Comparison of ENCODE assay signal across 17 cellular contexts in the genomic region with DNA sequence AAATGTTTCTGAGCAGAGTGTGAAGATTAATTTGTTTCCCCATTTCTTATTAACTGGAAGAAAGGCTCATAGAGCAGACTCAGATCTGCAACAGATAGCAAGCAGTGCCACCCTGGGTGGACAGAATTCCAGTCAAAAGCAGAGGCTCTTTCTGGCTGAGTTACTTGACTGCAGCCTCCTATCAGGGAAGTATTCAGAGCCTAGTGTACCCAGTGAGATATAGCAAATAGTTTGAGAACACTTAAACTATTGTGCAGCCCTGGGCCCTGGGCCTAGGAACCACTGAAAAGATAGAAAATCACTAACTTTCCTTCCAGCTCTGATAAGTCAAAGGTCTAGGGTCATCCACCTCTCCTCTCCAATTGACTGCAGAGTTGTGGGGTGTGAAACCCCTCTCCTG. TPM values are rescaled to one million over a fixed set of nuclear protein-coding genes. Genes with fewer than 3 reads are reported as not detected.
DNase-seq lines count a peak whose midpoint lies in the region; ATAC-seq and TF ChIP-seq lines count a peak whose summit lies in the region.
"Had no signal": no experiment of that assay in that cellular context is flagged by ENCODE, and none has a peak within 500 bp of the region (broad histone marks: within the 10 kb centered on the region; RNA-seq: fewer than 3 reads in every experiment).

No MANE protein-coding gene starts in this region.

- H3K36me3 Mint-ChIP-seq in Calu3 (ENCODE audit: insufficient read depth, unreplicated experiment): peaks cover 4% of the 10 kb centered on the region

- peaks cover 26% of the 10 kb centered on the region for H3K4me1 Mint-ChIP-seq in Calu3 (ENCODE audit: low read depth, unreplicated experiment)

- no peak overlapping the region for H3K4me3 Mint-ChIP-seq in Calu3 (ENCODE audit: low read depth, unreplicated experiment)
- H3K4me3 Mint-ChIP-seq: CD4-positive, alpha-beta T cell; GM23338; H9 had no signal

- BruUV-seq in Calu3 (replicated peaks; lab: Mats Ljungman, UMichigan): no TSS peak

- TF ChIP-seq CTCF in coronary artery (IDR thresholded peaks at IDR 0.05): no peak
- no peak for TF ChIP-seq CTCF in upper lobe of right lung (IDR thresholded peaks at IDR 0.05)
- TF ChIP-seq CTCF in Calu3 (IDR thresholded peaks at IDR 0.05; ENCODE audit: unreplicated experiment): no peak

- H3K9me3 Mint-ChIP-seq in Calu3 (ENCODE audit: low read depth, unreplicated experiment): no peaks in the 10 kb centered on the region
- H3K9me3 Mint-ChIP-seq: CD4-positive, alpha-beta T cell; GM23338; H9 had no signal

- H3K27me3 Mint-ChIP-seq in Calu3 (ENCODE audit: unreplicated experiment): no peaks in the 10 kb centered on the region
- H3K27me3 Mint-ChIP-seq: CD4-positive, alpha-beta T cell had no signal

- no peaks in the 10 kb centered on the region for H3K9me3 ChIP-seq in right cardiac atrium (ENCODE audit: control insufficient read depth, low read length)
- no peaks in the 10 kb centered on the region for H3K9me3 ChIP-seq in mucosa of stomach (ENCODE audit: control insufficient read depth, low read length)
- no peaks in the 10 kb centered on the region for H3K9me3 ChIP-seq in upper lobe of right lung
- H3K9me3 ChIP-seq: BLaER1 treated with 17β-estradiol and CSF1 and Interleukin-3, amounts not matched to agents 10 nM and 100 nM had no signal

- H3K9ac ChIP-seq in mucosa of stomach (ENCODE audit: low read length): peak overlapping the region; percentile 7
- H3K9ac ChIP-seq: BLaER1 treated with 17β-estradiol and CSF1 and Interleukin-3, amounts not matched to agents 10 nM and 100 nM had no signal

- H3K36me3 ChIP-seq in mucosa of stomach (ENCODE audit: control insufficient read depth, insufficient read depth, low read length) (no peaks in the 10 kb centered on the region), upper lobe of right lung (no peaks in the 10 kb centered on the region)
- H3K36me3 ChIP-seq: BLaER1 treated with 17β-estradiol and CSF1 and Interleukin-3, amounts not matched to agents 10 nM and 100 nM had no signal

- CTCF ChIA-PET in Calu3 (lab: Charles Lee): no interaction called here

- H3K4me1 ChIP-seq in right cardiac atrium (ENCODE audit: control insufficient read depth, insufficient read depth, low read length) (peaks cover 3% of the 10 kb centered on the region), mucosa of stomach (ENCODE audit: control insufficient read depth, insufficient read depth, low read length) (peaks cover 15% of the 10 kb centered on the region), upper lobe of right lung (no peaks in the 10 kb centered on the region)

- ATAC-seq in right cardiac atrium (peak; percentile 33 to 52), Right ventricle myocardium inferior (no peak), upper lobe of right lung (peak; percentile 7)

- no peak for DNase-seq in right cardiac atrium
- DNase-seq in Right ventricle myocardium inferior (ENCODE audit: missing footprints): no peak
- DNase-seq in coronary artery (ENCODE audit: low spot score): peak; percentile 40
- DNase-seq in upper lobe of right lung: no peak
- DNase-seq in NCI-H1417 (lab: John Stamatoyannopoulos, UW): no peak
- DNase-seq in Calu3: no peak
- DNase-seq in D341Med (ENCODE audit: low spot score): no peak
- DNase-seq: ACHN; CD4-positive, alpha-beta T cell; DND-41; GDM1 had no signal

- intact Hi-C loops in right cardiac atrium (cut with DNase I): no loop called here
- intact Hi-C loops in Right ventricle myocardium inferior (cut with DNase I): no loop called here
- intact Hi-C loops in upper lobe of right lung (cut with DNase I): no loop called here
- intact Hi-C loops in Calu3 (cut with micrococcal nuclease; ENCODE audit: unreplicated experiment): no loop called here

- H3K4me3 ChIP-seq in right cardiac atrium (ENCODE audit: low read length) (no peak overlapping the region), coronary artery (no peak overlapping the region), mucosa of stomach (ENCODE audit: low read length) (no peak overlapping the region), upper lobe of right lung (no peak overlapping the region)
- H3K4me3 ChIP-seq: BLaER1 treated with 17β-estradiol and CSF1 and Interleukin-3, amounts not matched to agents 10 nM and 100 nM; GM23338 had no signal

- H3K27ac Mint-ChIP-seq in Calu3 (ENCODE audit: unreplicated experiment): no peak overlapping the region
- H3K27ac Mint-ChIP-seq: CD4-positive, alpha-beta T cell; GM23338 had no signal

- H3K27me3 ChIP-seq in right cardiac atrium (ENCODE audit: control insufficient read depth, insufficient read depth) (no peaks in the 10 kb centered on the region), mucosa of stomach (ENCODE audit: control insufficient read depth, insufficient read depth, low read length) (no peaks in the 10 kb centered on the region), upper lobe of right lung (no peaks in the 10 kb centered on the region)
- H3K27me3 ChIP-seq: BLaER1 treated with 17β-estradiol and CSF1 and Interleukin-3, amounts not matched to agents 10 nM and 100 nM had no signal

- H3K27ac ChIP-seq in right cardiac atrium (ENCODE audit: low read length) (no peak overlapping the region), coronary artery (peak overlapping the region in 1 of 2 donors; percentile 38), upper lobe of right lung (no peak overlapping the region)
- H3K27ac ChIP-seq: BLaER1 treated with 17β-estradiol and CSF1 and Interleukin-3, amounts not matched to agents 10 nM and 100 nM had no signal

RNA-seq across cellular contexts. Expression of gene AQP2, which starts 11.2 kb away (rescaled TPM):
- total RNA-seq in right cardiac atrium (1 to 10 TPM in 1 of 4 donors, under 1 TPM in 3; 0.17 to 1.1 (median 0.52) TPM), Right ventricle myocardium inferior (not detected), upper lobe of right lung (not detected), Calu3 (2022) (not detected in 2 replicates)
- polyA plus RNA-seq in right cardiac atrium: 0.77 TPM
- total RNA-seq: A172; CD4-positive, alpha-beta T cell; H9; HT1080 had no signal
- polyA plus RNA-seq: GM23338 had no signal

RNA-seq across cellular contexts. Expression of gene AQP5, which starts 22.4 kb away (rescaled TPM):
- total RNA-seq in right cardiac atrium (1 to 10 TPM; 2.0 to 7.0 (median 2.8) TPM), Right ventricle myocardium inferior (0.81 TPM), upper lobe of right lung (14.3 TPM), Calu3 (2022) (51.9 and 54.2 TPM in 2 replicates)
- 6.7 TPM for polyA plus RNA-seq in right cardiac atrium
- total RNA-seq: CD4-positive, alpha-beta T cell; HT1080 had no signal

RNA-seq across cellular contexts. Expression of gene AQP6, which starts 33.4 kb away (rescaled TPM):
- total RNA-seq in right cardiac atrium (under 1 TPM in 3 of 4 donors, not detected in 1; 0.15 to 0.25 (median 0.17) TPM), Right ventricle myocardium inferior (not detected), upper lobe of right lung (0.35 TPM), Calu3 (2022) (0.86 and 0.94 TPM in 2 replicates)
- 0.32 TPM for polyA plus RNA-seq in right cardiac atrium
- total RNA-seq: A172; CD4-positive, alpha-beta T cell; GM23338; HT1080 had no signal

RNA-seq across cellular contexts. Expression of gene FAIM2, which starts 35.6 kb away (rescaled TPM):
- 10 to 100 TPM; 10.4 to 31.1 (median 17.4) TPM for total RNA-seq in right cardiac atrium
- 37.4 TPM for polyA plus RNA-seq in right cardiac atrium
- total RNA-seq in Right ventricle myocardium inferior: 20.5 TPM
- 1.2 TPM for total RNA-seq in upper lobe of right lung
- total RNA-seq in Calu3 (2022): not detected in 2 replicates
- total RNA-seq: A172; CD4-positive, alpha-beta T cell; HT1080 had no signal
